1 cellular context compared by ENCODE assay signal in genomic region chr12:124833693-124834122, GRCh38.
TF ChIP-seq lines count a peak whose summit lies in the region.

No MANE protein-coding gene starts in this region.

TF ChIP-seq in K562, 482 proteins besides CTCF, POLR2A, EP300 and RAD21 (continued from another document):
- TF ChIP-seq MAX (CRISPR knock-in tag; IDR thresholded peaks at IDR 0.05) (0 out of 2 replicates have a peak, but pooled peaks have one; percentile 27), DMBX1 (CRISPR knock-in tag; IDR thresholded peaks at IDR 0.05; ENCODE audit: borderline replicate concordance) (no peak), KDM5B (IDR thresholded peaks at IDR 0.05; ENCODE audit: insufficient replicate concordance, low read depth, low read length) (no peak), CTCFL (IDR thresholded peaks at IDR 0.05; ENCODE audit: borderline replicate concordance, insufficient read depth, low read depth, low read length, poor library complexity, severe bottlenecking) (no peak), DPF2 (IDR thresholded peaks at IDR 0.05) (no peak), MEF2A (IDR thresholded peaks at IDR 0.05; ENCODE audit: control insufficient read depth, low read depth, low read length) (no peak), ZNF354B (CRISPR knock-in tag; IDR thresholded peaks at IDR 0.05) (no peak), ZNF3 (CRISPR knock-in tag; IDR thresholded peaks at IDR 0.05) (no peak), DDX20 (tag; IDR thresholded peaks at IDR 0.05; ENCODE audit: low read depth) (no peak), ZNF174 (CRISPR knock-in tag; IDR thresholded peaks at IDR 0.05) (no peak), HMG20B (CRISPR knock-in tag; IDR thresholded peaks at IDR 0.05) (no peak), NEUROD1 (IDR thresholded peaks at IDR 0.05; ENCODE audit: borderline replicate concordance, low read depth, low read length, partially characterized antibody) (no peak), HOMEZ (CRISPR knock-in tag; IDR thresholded peaks at IDR 0.05) (no peak)
- TF ChIP-seq, protein P1, sequence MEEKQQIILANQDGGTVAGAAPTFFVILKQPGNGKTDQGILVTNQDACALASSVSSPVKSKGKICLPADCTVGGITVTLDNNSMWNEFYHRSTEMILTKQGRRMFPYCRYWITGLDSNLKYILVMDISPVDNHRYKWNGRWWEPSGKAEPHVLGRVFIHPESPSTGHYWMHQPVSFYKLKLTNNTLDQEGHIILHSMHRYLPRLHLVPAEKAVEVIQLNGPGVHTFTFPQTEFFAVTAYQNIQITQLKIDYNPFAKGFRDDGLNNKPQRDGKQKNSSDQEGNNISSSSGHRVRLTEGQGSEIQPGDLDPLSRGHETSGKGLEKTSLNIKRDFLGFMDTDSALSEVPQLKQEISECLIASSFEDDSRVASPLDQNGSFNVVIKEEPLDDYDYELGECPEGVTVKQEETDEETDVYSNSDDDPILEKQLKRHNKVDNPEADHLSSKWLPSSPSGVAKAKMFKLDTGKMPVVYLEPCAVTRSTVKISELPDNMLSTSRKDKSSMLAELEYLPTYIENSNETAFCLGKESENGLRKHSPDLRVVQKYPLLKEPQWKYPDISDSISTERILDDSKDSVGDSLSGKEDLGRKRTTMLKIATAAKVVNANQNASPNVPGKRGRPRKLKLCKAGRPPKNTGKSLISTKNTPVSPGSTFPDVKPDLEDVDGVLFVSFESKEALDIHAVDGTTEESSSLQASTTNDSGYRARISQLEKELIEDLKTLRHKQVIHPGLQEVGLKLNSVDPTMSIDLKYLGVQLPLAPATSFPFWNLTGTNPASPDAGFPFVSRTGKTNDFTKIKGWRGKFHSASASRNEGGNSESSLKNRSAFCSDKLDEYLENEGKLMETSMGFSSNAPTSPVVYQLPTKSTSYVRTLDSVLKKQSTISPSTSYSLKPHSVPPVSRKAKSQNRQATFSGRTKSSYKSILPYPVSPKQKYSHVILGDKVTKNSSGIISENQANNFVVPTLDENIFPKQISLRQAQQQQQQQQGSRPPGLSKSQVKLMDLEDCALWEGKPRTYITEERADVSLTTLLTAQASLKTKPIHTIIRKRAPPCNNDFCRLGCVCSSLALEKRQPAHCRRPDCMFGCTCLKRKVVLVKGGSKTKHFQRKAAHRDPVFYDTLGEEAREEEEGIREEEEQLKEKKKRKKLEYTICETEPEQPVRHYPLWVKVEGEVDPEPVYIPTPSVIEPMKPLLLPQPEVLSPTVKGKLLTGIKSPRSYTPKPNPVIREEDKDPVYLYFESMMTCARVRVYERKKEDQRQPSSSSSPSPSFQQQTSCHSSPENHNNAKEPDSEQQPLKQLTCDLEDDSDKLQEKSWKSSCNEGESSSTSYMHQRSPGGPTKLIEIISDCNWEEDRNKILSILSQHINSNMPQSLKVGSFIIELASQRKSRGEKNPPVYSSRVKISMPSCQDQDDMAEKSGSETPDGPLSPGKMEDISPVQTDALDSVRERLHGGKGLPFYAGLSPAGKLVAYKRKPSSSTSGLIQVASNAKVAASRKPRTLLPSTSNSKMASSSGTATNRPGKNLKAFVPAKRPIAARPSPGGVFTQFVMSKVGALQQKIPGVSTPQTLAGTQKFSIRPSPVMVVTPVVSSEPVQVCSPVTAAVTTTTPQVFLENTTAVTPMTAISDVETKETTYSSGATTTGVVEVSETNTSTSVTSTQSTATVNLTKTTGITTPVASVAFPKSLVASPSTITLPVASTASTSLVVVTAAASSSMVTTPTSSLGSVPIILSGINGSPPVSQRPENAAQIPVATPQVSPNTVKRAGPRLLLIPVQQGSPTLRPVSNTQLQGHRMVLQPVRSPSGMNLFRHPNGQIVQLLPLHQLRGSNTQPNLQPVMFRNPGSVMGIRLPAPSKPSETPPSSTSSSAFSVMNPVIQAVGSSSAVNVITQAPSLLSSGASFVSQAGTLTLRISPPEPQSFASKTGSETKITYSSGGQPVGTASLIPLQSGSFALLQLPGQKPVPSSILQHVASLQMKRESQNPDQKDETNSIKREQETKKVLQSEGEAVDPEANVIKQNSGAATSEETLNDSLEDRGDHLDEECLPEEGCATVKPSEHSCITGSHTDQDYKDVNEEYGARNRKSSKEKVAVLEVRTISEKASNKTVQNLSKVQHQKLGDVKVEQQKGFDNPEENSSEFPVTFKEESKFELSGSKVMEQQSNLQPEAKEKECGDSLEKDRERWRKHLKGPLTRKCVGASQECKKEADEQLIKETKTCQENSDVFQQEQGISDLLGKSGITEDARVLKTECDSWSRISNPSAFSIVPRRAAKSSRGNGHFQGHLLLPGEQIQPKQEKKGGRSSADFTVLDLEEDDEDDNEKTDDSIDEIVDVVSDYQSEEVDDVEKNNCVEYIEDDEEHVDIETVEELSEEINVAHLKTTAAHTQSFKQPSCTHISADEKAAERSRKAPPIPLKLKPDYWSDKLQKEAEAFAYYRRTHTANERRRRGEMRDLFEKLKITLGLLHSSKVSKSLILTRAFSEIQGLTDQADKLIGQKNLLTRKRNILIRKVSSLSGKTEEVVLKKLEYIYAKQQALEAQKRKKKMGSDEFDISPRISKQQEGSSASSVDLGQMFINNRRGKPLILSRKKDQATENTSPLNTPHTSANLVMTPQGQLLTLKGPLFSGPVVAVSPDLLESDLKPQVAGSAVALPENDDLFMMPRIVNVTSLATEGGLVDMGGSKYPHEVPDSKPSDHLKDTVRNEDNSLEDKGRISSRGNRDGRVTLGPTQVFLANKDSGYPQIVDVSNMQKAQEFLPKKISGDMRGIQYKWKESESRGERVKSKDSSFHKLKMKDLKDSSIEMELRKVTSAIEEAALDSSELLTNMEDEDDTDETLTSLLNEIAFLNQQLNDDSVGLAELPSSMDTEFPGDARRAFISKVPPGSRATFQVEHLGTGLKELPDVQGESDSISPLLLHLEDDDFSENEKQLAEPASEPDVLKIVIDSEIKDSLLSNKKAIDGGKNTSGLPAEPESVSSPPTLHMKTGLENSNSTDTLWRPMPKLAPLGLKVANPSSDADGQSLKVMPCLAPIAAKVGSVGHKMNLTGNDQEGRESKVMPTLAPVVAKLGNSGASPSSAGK (IDR thresholded peaks at IDR 0.05), result no peak
- TF ChIP-seq, protein P2, sequence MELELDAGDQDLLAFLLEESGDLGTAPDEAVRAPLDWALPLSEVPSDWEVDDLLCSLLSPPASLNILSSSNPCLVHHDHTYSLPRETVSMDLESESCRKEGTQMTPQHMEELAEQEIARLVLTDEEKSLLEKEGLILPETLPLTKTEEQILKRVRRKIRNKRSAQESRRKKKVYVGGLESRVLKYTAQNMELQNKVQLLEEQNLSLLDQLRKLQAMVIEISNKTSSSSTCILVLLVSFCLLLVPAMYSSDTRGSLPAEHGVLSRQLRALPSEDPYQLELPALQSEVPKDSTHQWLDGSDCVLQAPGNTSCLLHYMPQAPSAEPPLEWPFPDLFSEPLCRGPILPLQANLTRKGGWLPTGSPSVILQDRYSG (tag; conservative IDR thresholded peaks at IDR 0.05; ENCODE audit: low read depth), result no peak
- TF ChIP-seq, protein P3, sequence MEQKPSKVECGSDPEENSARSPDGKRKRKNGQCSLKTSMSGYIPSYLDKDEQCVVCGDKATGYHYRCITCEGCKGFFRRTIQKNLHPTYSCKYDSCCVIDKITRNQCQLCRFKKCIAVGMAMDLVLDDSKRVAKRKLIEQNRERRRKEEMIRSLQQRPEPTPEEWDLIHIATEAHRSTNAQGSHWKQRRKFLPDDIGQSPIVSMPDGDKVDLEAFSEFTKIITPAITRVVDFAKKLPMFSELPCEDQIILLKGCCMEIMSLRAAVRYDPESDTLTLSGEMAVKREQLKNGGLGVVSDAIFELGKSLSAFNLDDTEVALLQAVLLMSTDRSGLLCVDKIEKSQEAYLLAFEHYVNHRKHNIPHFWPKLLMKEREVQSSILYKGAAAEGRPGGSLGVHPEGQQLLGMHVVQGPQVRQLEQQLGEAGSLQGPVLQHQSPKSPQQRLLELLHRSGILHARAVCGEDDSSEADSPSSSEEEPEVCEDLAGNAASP (IDR thresholded peaks at IDR 0.05), result no peak
